ENCODE assay signal across 9 cellular contexts in genomic region chr18:68660355-68661183, GRCh38. TPM values are rescaled to one million over a fixed set of nuclear protein-coding genes. Genes with fewer than 3 reads are reported as not detected.
DNase-seq lines count a peak whose midpoint lies in the region; ATAC-seq and TF ChIP-seq lines count a peak whose summit lies in the region.
"Had no signal": no experiment of that assay in that cellular context is flagged by ENCODE, and none has a peak within 500 bp of the region (broad histone marks: within the 10 kb centered on the region; RNA-seq: fewer than 3 reads in every experiment).

No MANE protein-coding gene starts in this region.

- H3K9me3 ChIP-seq in T-helper 17 cell (ENCODE audit: control insufficient read depth, low read length, poor library complexity, severe bottlenecking), result no peaks in the 10 kb centered on the region

- intact Hi-C loops in natural killer cell (cut with micrococcal nuclease), result loop anchor here (1.0 kb wide), 1 partner anchor 1443 kb away; no protein-coding TSS in a partner anchor

- in situ Hi-C loops in astrocyte of the spinal cord (cut with HindIII; ENCODE audit: low sequenced_read_pairs), result no loop called here

- no peak overlapping the region for H3K4me3 ChIP-seq in astrocyte of the spinal cord (ENCODE audit: low read depth, low read length)

- H3K4me3 Mint-ChIP-seq in natural killer cell, result no peak overlapping the region
- H3K4me3 Mint-ChIP-seq in natural killer cell treated with Interleukin-12 subunit alpha and Interleukin-12 subunit beta and Interleukin-15 and Interleukin-18, amount 100 ng/mL, for 72 hours, result no peak overlapping the region
- H3K4me3 Mint-ChIP-seq in T-helper 17 cell, result no peak overlapping the region
- H3K4me3 Mint-ChIP-seq: activated naive CD8-positive, alpha-beta T cell treated with anti-CD3 and anti-CD28 coated beads, Interleukin-2, amount 10 ng/mL, durations not matched to agents 7 days and 5 days had no signal

- peaks cover 3 to 22% of the 10 kb centered on the region in 2 donors for H3K27me3 Mint-ChIP-seq in natural killer cell (ENCODE audit: low read depth in 2 of 2)
- peaks cover 0 to 9% of the 10 kb centered on the region in 2 donors for H3K27me3 Mint-ChIP-seq in natural killer cell treated with Interleukin-12 subunit alpha and Interleukin-12 subunit beta and Interleukin-15 and Interleukin-18, amount 100 ng/mL, for 72 hours
- peaks cover 23% of the 10 kb centered on the region for H3K27me3 Mint-ChIP-seq in T-helper 17 cell

- TF ChIP-seq CTCF in natural killer cell (IDR thresholded peaks at IDR 0.05), result peak; percentile 21
- TF ChIP-seq CTCF in astrocyte of the spinal cord (IDR thresholded peaks at IDR 0.05; ENCODE audit: low read depth, low read length), result peak; percentile 29

- no peaks in the 10 kb centered on the region for H3K9me3 Mint-ChIP-seq in natural killer cell
- H3K9me3 Mint-ChIP-seq in natural killer cell treated with Interleukin-12 subunit alpha and Interleukin-12 subunit beta and Interleukin-15 and Interleukin-18, amount 100 ng/mL, for 72 hours, result no peaks in the 10 kb centered on the region
- H3K9me3 Mint-ChIP-seq: activated naive CD8-positive, alpha-beta T cell treated with anti-CD3 and anti-CD28 coated beads, Interleukin-2, amount 10 ng/mL, durations not matched to agents 7 days and 5 days had no signal

- ATAC-seq in natural killer cell (no peak), HG03439 (IDR thresholded peaks at IDR 0.05; ENCODE audit: unreplicated experiment) (no peak), GM21825 (IDR thresholded peaks at IDR 0.05; ENCODE audit: unreplicated experiment) (no peak), T-helper 17 cell (no peak)
- ATAC-seq in natural killer cell treated with Interleukin-12 subunit alpha and Interleukin-12 subunit beta and Interleukin-15 and Interleukin-18, amount 100 ng/mL, for 72 hours, result no peak

- H3K36me3 Mint-ChIP-seq in natural killer cell (no peaks in the 10 kb centered on the region), T-helper 17 cell (ENCODE audit: low read depth) (no peaks in the 10 kb centered on the region)
- H3K36me3 Mint-ChIP-seq in natural killer cell treated with Interleukin-12 subunit alpha and Interleukin-12 subunit beta and Interleukin-15 and Interleukin-18, amount 100 ng/mL, for 72 hours, result no peaks in the 10 kb centered on the region
- H3K36me3 Mint-ChIP-seq: activated naive CD8-positive, alpha-beta T cell treated with anti-CD3 and anti-CD28 coated beads, Interleukin-2, amount 10 ng/mL, durations not matched to agents 7 days and 5 days had no signal

- DNase-seq in natural killer cell (no peak), NCI-H2196 treated with DMSO at 0.1 percent for 48 hours (lab: John Stamatoyannopoulos, UW; ENCODE audit: unreplicated experiment) (peak; percentile 18), astrocyte of the spinal cord (ENCODE audit: low read depth, low spot score) (peak; percentile 60), kidney tubule cell (ENCODE audit: low spot score) (peak; percentile 45), T-helper 17 cell (no peak)
- no peak for DNase-seq in natural killer cell treated with Interleukin-12 subunit alpha and Interleukin-12 subunit beta and Interleukin-15 and Interleukin-18, amount 100 ng/mL, for 72 hours (ENCODE audit: low spot score)
- DNase-seq: activated naive CD8-positive, alpha-beta T cell treated with anti-CD3 and anti-CD28 coated beads, Interleukin-2, amount 10 ng/mL, durations not matched to agents 7 days and 5 days had no signal

- H3K4me1 Mint-ChIP-seq in natural killer cell, result no peaks in the 10 kb centered on the region
- H3K4me1 Mint-ChIP-seq in natural killer cell treated with Interleukin-12 subunit alpha and Interleukin-12 subunit beta and Interleukin-15 and Interleukin-18, amount 100 ng/mL, for 72 hours (ENCODE audit: low read depth in 2 of 2), result no peaks in the 10 kb centered on the region
- H3K4me1 Mint-ChIP-seq in T-helper 17 cell, result peaks cover 3% of the 10 kb centered on the region
- H3K4me1 Mint-ChIP-seq: activated naive CD8-positive, alpha-beta T cell treated with anti-CD3 and anti-CD28 coated beads, Interleukin-2, amount 10 ng/mL, durations not matched to agents 7 days and 5 days had no signal

- H3K27ac Mint-ChIP-seq in natural killer cell (no peak overlapping the region), T-helper 17 cell (no peak overlapping the region)
- no peak overlapping the region for H3K27ac Mint-ChIP-seq in natural killer cell treated with Interleukin-12 subunit alpha and Interleukin-12 subunit beta and Interleukin-15 and Interleukin-18, amount 100 ng/mL, for 72 hours
- H3K27ac Mint-ChIP-seq: activated naive CD8-positive, alpha-beta T cell treated with anti-CD3 and anti-CD28 coated beads, Interleukin-2, amount 10 ng/mL, durations not matched to agents 7 days and 5 days had no signal

RNA-seq across cellular contexts. Expression of gene TMX3, which starts 54.3 kb away (rescaled TPM):
- 10 to 100 TPM; 60.2 to 63.9 (median 62.0) TPM for total RNA-seq in natural killer cell
- 10 to 100 TPM; 53.0 to 64.8 TPM for total RNA-seq in natural killer cell treated with Interleukin-12 subunit alpha and Interleukin-12 subunit beta and Interleukin-15 and Interleukin-18, amount 100 ng/mL, for 72 hours
- 10 to 100 TPM; 38.4 to 49.5 TPM for total RNA-seq in T-helper 17 cell

Comparison
In these comparisons a context has a peak if more than half of its experiments do, and no peak if none do; other contexts are left out.
1. DNase-seq: peak in NCI-H2196 treated with DMSO at 0.1 percent for 48 hours (single experiment), astrocyte of the spinal cord (single experiment) and kidney tubule cell (single experiment); none in natural killer cell (single experiment), natural killer cell treated with Interleukin-12 subunit alpha and Interleukin-12 subunit beta and Interleukin-15 and Interleukin-18, amount 100 ng/mL, for 72 hours (single experiment) and T-helper 17 cell (0 of 3).